Comparison of ENCODE assay signal across 8 cellular contexts in genomic region chr1:2132222-2133038, GRCh38.
DNase-seq lines count a peak whose midpoint lies in the region; ATAC-seq and TF ChIP-seq lines count a peak whose summit lies in the region.

No MANE protein-coding gene starts in this region.

- H3K27me3 ChIP-seq in NT2/D1 (ENCODE audit: insufficient read depth, insufficient read length) = no peaks in the 10 kb centered on the region
- no peaks in the 10 kb centered on the region for H3K27me3 ChIP-seq in breast epithelium

- DNase-seq in DMS53 (lab: John Stamatoyannopoulos, UW) (peak; percentile 56), DMS53 treated with DMSO at 0.1 percent for 48 hours (lab: John Stamatoyannopoulos, UW; ENCODE audit: unreplicated experiment) (no peak), NT2/D1 (ENCODE audit: low read depth, low spot score) (no peak), breast epithelium (ENCODE audit: low spot score in 2 of 2) (no peak), islet precursor cell (peak; percentile 74), DMS79 treated with DMSO at 0.1 percent for 48 hours (lab: John Stamatoyannopoulos, UW) (no peak)

- intact Hi-C loops in breast epithelium (cut with DNase I; ENCODE audit: low total_unique reads) = no loop called here

- no peaks in the 10 kb centered on the region for H3K27me3 Mint-ChIP-seq in stimulated activated memory B cell treated with anti-CD40 and anti-IgM and Interleukin-4, amounts not matched to agents 10 μg/mL and 1 μg/mL and 100 μg/mL, for 72 hours

- no peak for TF ChIP-seq POLR2A in breast epithelium (IDR thresholded peaks at IDR 0.05)

- peak in 2 of 3 donors; percentile 7 to 22 for TF ChIP-seq CTCF in breast epithelium (IDR thresholded peaks at IDR 0.05)

- H3K27ac ChIP-seq in breast epithelium = peak overlapping the region; percentile 89 to 90

- peak overlapping the region; percentile 75 for H3K27ac Mint-ChIP-seq in stimulated activated memory B cell treated with anti-CD40 and anti-IgM and Interleukin-4, amounts not matched to agents 10 μg/mL and 1 μg/mL and 100 μg/mL, for 72 hours

- H3K36me3 ChIP-seq in NT2/D1 (ENCODE audit: insufficient read depth, insufficient read length, low read length) (peaks cover 4% of the 10 kb centered on the region), breast epithelium (no peaks in the 10 kb centered on the region)

- H3K9ac ChIP-seq in NT2/D1 (ENCODE audit: insufficient read length, low read depth) = peak overlapping the region; percentile 70

- peak overlapping the region; percentile 34 for H3K4me3 ChIP-seq in NT2/D1 (ENCODE audit: insufficient read length, low read depth)
- peak overlapping the region; percentile 32 to 60 (median 52) for H3K4me3 ChIP-seq in breast epithelium

- H3K36me3 Mint-ChIP-seq in stimulated activated memory B cell treated with anti-CD40 and anti-IgM and Interleukin-4, amounts not matched to agents 10 μg/mL and 1 μg/mL and 100 μg/mL, for 72 hours = peaks cover 6% of the 10 kb centered on the region

- H3K4me1 ChIP-seq in NT2/D1 (ENCODE audit: insufficient read depth, insufficient read length) = peaks cover 20% of the 10 kb centered on the region
- H3K4me1 ChIP-seq in breast epithelium = peaks cover 0 to 5% of the 10 kb centered on the region in 2 donors

- H3K9me3 Mint-ChIP-seq in stimulated activated memory B cell treated with anti-CD40 and anti-IgM and Interleukin-4, amounts not matched to agents 10 μg/mL and 1 μg/mL and 100 μg/mL, for 72 hours = no peaks in the 10 kb centered on the region

- peaks cover 18% of the 10 kb centered on the region for H3K4me1 Mint-ChIP-seq in stimulated activated memory B cell treated with anti-CD40 and anti-IgM and Interleukin-4, amounts not matched to agents 10 μg/mL and 1 μg/mL and 100 μg/mL, for 72 hours

- peak overlapping the region; percentile 80 for H3K4me3 Mint-ChIP-seq in stimulated activated memory B cell treated with anti-CD40 and anti-IgM and Interleukin-4, amounts not matched to agents 10 μg/mL and 1 μg/mL and 100 μg/mL, for 72 hours

- no peaks in the 10 kb centered on the region for H3K9me3 ChIP-seq in NT2/D1 (ENCODE audit: insufficient read depth, low read length)
- H3K9me3 ChIP-seq in breast epithelium = no peaks in the 10 kb centered on the region

- no peak for ATAC-seq in stimulated activated memory B cell treated with anti-CD40 and anti-IgM and Interleukin-4, amounts not matched to agents 10 μg/mL and 1 μg/mL and 100 μg/mL, for 72 hours
- ATAC-seq in GM21515 (IDR thresholded peaks at IDR 0.05; ENCODE audit: unreplicated experiment) = no peak

Comparison
In these comparisons a context has a peak if more than half of its experiments do, and no peak if none do; other contexts are left out.
1. DNase-seq: peak in DMS53 (single experiment) and islet precursor cell (single experiment); none in DMS53 treated with DMSO at 0.1 percent for 48 hours (single experiment), NT2/D1 (single experiment), breast epithelium (0 of 2) and DMS79 treated with DMSO at 0.1 percent for 48 hours (single experiment).